ENCODE assay signal across 12 cellular contexts in the genomic region with DNA sequence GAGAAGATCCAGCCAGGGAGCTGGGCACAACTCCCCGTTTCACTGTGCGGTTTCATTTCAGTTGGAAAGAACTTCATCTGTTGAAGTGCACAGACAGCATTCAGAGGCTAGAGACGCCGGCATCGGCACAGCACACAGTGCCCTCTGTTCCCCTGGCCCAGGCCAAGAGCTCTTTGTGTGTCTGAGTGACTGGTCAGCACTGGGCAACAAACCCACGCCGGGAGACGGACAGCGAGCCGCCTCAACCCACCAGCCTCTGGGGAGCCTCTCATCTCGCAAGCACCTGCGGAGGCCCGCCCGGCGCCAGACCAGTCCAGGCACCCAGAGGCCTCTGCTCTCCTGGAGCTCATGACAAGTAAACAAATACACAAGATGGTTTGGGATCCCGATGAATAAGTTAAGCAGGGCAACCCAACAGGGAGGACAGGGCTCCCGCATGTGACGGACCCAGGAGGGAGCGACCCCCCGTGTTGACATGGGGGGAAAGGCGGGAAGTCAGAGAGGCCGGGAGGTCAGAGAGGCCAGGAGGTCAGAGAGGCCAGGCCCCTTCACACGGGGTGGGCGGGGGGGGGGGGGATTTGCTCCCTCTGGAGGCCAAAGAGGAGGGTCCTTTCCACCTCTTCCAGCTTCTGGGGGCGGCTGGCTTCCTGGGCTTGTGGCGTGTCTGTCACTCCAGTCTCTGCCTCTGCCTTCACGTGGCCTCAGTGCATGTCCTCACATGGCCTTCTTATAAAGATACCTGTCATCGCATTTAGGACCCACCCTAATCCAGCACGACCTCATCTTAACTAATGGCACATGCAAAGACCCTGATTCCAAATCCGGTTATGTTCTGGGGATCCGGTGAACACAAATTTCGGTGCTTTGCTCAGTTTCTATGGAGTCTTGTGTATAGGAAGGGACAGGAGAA. TPM values are rescaled to one million over a fixed set of nuclear protein-coding genes. Genes with fewer than 3 reads are reported as not detected.
DNase-seq lines count a peak whose midpoint lies in the region; ATAC-seq, FAIRE-seq and TF ChIP-seq lines count a peak whose summit lies in the region.
"Had no signal": no experiment of that assay in that cellular context is flagged by ENCODE, and none has a peak within 500 bp of the region (broad histone marks: within the 10 kb centered on the region; RNA-seq: fewer than 3 reads in every experiment).

No MANE protein-coding gene starts in this region.

- peak overlapping the region in 8 of 11 experiments; percentile 77 to 98 (median 87); a peak in 13 of 22 replicates for H3K4me2 ChIP-seq in BLaER1 treated with 17β-estradiol and CSF1 and Interleukin-3, amounts not matched to agents 10 nM and 100 nM

- H3K4me1 ChIP-seq in BLaER1 treated with 17β-estradiol and CSF1 and Interleukin-3, amounts not matched to agents 10 nM and 100 nM = peaks cover 19 to 72% (median 61%) of the 10 kb centered on the region in 10 experiments
- H3K4me1 ChIP-seq in RWPE2 (ENCODE audit: insufficient read depth, poor library complexity, severe bottlenecking) (peaks cover 36% of the 10 kb centered on the region), gastroesophageal sphincter (peaks cover 0 to 48% (median 2%) of the 10 kb centered on the region in 3 donors), SJCRH30 (peaks cover 32% of the 10 kb centered on the region)

- no peak overlapping the region for H3K4me3 ChIP-seq in BLaER1 treated with 17β-estradiol and CSF1 and Interleukin-3, amounts not matched to agents 10 nM and 100 nM
- no peak overlapping the region for H3K4me3 ChIP-seq in RWPE2 (ENCODE audit: severe bottlenecking)
- no peak overlapping the region for H3K4me3 ChIP-seq in gastroesophageal sphincter
- no peak overlapping the region for H3K4me3 ChIP-seq in SJCRH30

- TF ChIP-seq POLR2A in gastroesophageal sphincter (IDR thresholded peaks at IDR 0.05) = no peak

- no peaks in the 10 kb centered on the region for H3K9me3 ChIP-seq in BLaER1 treated with 17β-estradiol and CSF1 and Interleukin-3, amounts not matched to agents 10 nM and 100 nM (replicated peaks in 1 of 11)
- H3K9me3 ChIP-seq in RWPE2 (ENCODE audit: severe bottlenecking) = peaks cover 3% of the 10 kb centered on the region
- H3K9me3 ChIP-seq in gastroesophageal sphincter = no peaks in the 10 kb centered on the region
- no peaks in the 10 kb centered on the region for H3K9me3 ChIP-seq in SJCRH30 (replicated peaks)

- no peak for TF ChIP-seq EP300 in gastroesophageal sphincter (IDR thresholded peaks at IDR 0.05)

- H3K27ac ChIP-seq in BLaER1 treated with 17β-estradiol and CSF1 and Interleukin-3, amounts not matched to agents 10 nM and 100 nM = peak overlapping the region in 5 of 11 experiments; percentile 22 to 87 (median 54); a peak in 10 of 22 replicates
- H3K27ac ChIP-seq in RWPE2 (ENCODE audit: poor library complexity, severe bottlenecking) (peak overlapping the region; percentile 99), gastroesophageal sphincter (peak overlapping the region in 3 of 4 donors; percentile 76 to 84 (median 78)), SJCRH30 (no peak overlapping the region)

- ATAC-seq in RWPE2 (ENCODE audit: low read depth) = no peak
- no peak for ATAC-seq in gastroesophageal sphincter
- no peak for ATAC-seq in HG03521 (IDR thresholded peaks at IDR 0.05; ENCODE audit: unreplicated experiment)
- ATAC-seq: activated T-cell treated with anti-CD3 and anti-CD28 coated beads, Interleukin-2, amount 50 U/mL, for 4 hours; T-cell had no signal

- DNase-seq in RWPE2 (ENCODE audit: low spot score) (no peak), pons (ENCODE audit: low spot score) (peak; percentile 93), HTR-8/SVneo (ENCODE audit: insufficient read length, low spot score) (no peak), SJCRH30 (no peak)
- no peak for DNase-seq in activated CD8-positive, alpha-beta memory T cell treated with anti-CD3 and anti-CD28 coated beads, Interleukin-2, amount 50 U/mL, for 4 hours
- DNase-seq: activated T-cell treated with anti-CD3 and anti-CD28 coated beads, Interleukin-2, amount 50 U/mL, for 4 hours; NCI-H2107; T-cell had no signal

- no peaks in the 10 kb centered on the region for H4K20me1 ChIP-seq in BLaER1 treated with 17β-estradiol and CSF1 and Interleukin-3, amounts not matched to agents 10 nM and 100 nM

- no peaks in the 10 kb centered on the region for H3K36me3 ChIP-seq in BLaER1 treated with 17β-estradiol and CSF1 and Interleukin-3, amounts not matched to agents 10 nM and 100 nM
- H3K36me3 ChIP-seq in RWPE2 (ENCODE audit: low read depth) (no peaks in the 10 kb centered on the region), gastroesophageal sphincter (no peaks in the 10 kb centered on the region), SJCRH30 (no peaks in the 10 kb centered on the region)

- H3K27me3 ChIP-seq in BLaER1 treated with 17β-estradiol and CSF1 and Interleukin-3, amounts not matched to agents 10 nM and 100 nM = peaks cover 0 to 20% (median 0%) of the 10 kb centered on the region in 11 experiments; a peak in 4 of 22 replicates
- H3K27me3 ChIP-seq in RWPE2 (ENCODE audit: insufficient read depth, poor library complexity, severe bottlenecking) (no peaks in the 10 kb centered on the region), gastroesophageal sphincter (no peaks in the 10 kb centered on the region), SJCRH30 (no peaks in the 10 kb centered on the region)

- WGBS in gastroesophageal sphincter (ENCODE audit: low coverage in 1 of 2), 2 donors = 67 to 79% methylated on average over 14 to 17 of the region's 32 CpGs

- TF ChIP-seq CTCF in RWPE2 (IDR thresholded peaks at IDR 0.05; ENCODE audit: poor library complexity, severe bottlenecking) (no peak), gastroesophageal sphincter (IDR thresholded peaks at IDR 0.05) (no peak)

- no peak for FAIRE-seq in HTR-8/SVneo (lab: Jason Lieb, UNC)
- FAIRE-seq: GM12891 had no signal

- H3K9ac ChIP-seq in BLaER1 treated with 17β-estradiol and CSF1 and Interleukin-3, amounts not matched to agents 10 nM and 100 nM = peak overlapping the region in 2 of 11 experiments; percentile 22 to 30; a peak in 2 of 22 replicates

RNA-seq across cellular contexts. Expression of a gene that starts 25.8 kb away (rescaled TPM):
- 10 to 100 TPM in 3 of 4 donors, 1 to 10 TPM in 1; 9.8 to 33.8 (median 24.4) TPM for total RNA-seq in gastroesophageal sphincter
- 19.2 and 25.9 TPM in 2 replicates for total RNA-seq in SJCRH30 (2014; rRNA removed; shearing (Covaris generic))
